8 cellular contexts compared by ENCODE assay signal in the genomic region with DNA sequence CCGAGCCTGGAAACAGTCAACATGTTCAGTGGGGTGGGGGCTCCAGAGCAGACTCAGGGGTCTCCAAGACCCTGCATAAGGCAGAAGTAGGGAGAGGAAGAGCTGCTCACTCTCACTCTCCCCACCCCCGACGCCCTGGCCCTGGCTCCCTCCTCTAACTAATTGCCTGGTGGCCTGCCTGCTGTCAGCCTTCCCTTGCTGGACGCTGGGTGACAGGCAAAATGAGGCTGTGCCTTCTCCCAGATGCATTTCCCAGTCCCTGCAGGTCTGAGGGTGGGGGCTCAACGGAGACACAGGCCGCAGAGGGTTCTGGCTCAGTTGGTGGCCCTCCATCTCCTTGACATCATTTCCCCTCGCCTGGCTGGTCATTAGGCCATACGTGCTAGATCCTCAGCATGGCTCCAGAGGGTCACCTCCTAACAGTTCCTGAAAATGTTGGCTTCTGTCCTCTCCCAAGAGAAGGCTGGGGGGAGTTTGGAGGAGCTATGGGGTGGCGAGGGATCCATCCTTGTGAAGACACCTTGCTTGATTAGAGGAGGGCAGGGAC. TPM values are rescaled to one million over a fixed set of nuclear protein-coding genes. Genes with fewer than 3 reads are reported as not detected.
DNase-seq lines count a peak whose midpoint lies in the region; ATAC-seq and TF ChIP-seq lines count a peak whose summit lies in the region.

No MANE protein-coding gene starts in this region.

- no peak overlapping the region for H3K4ac ChIP-seq in mesendoderm (ENCODE audit: low read depth, low read length)

- no peak overlapping the region for H3K23ac ChIP-seq in mesendoderm (ENCODE audit: low read length)

- no peak overlapping the region for H4K8ac ChIP-seq in mesendoderm (ENCODE audit: low read depth, low read length)

- no peaks in the 10 kb centered on the region; the same call in 1 of the 2 replicates for H3K4me1 ChIP-seq in HEK293 (ENCODE audit: control insufficient read depth, insufficient read depth, low read length)
- H3K4me1 ChIP-seq in breast epithelium: peaks cover 3 to 6% of the 10 kb centered on the region in 2 donors
- H3K4me1 ChIP-seq in mucosa of stomach (ENCODE audit: control insufficient read depth, insufficient read depth, low read length): peaks cover 19% of the 10 kb centered on the region
- H3K4me1 ChIP-seq in mesendoderm (ENCODE audit: control insufficient read depth, low read depth, low read length): no peaks in the 10 kb centered on the region

- POLR2A ChIA-PET in HEK293 (lab: Yijun Ruan, JAX): interaction anchor here (1.7 to 1.8 kb wide), 2 partner anchors 13 to 75 kb away, joined by 4 to 8 read pairs; partner anchors contain the start of gene HEXIM1

- no peak overlapping the region for H2BK15ac ChIP-seq in mesendoderm (replicated peaks; ENCODE audit: low read depth)

- no peaks in the 10 kb centered on the region for H3K79me1 ChIP-seq in mesendoderm (ENCODE audit: low read length)

- H3K4me3 ChIP-seq in HEK293 (ENCODE audit: low read depth, low read length) (no peak overlapping the region), breast epithelium (peak overlapping the region; percentile 70 to 94 (median 71)), mucosa of stomach (ENCODE audit: low read length) (no peak overlapping the region), mesendoderm (ENCODE audit: low read length) (no peak overlapping the region)

- ATAC-seq in HG03521 (IDR thresholded peaks at IDR 0.05; ENCODE audit: unreplicated experiment) (no peak), GM18909 (IDR thresholded peaks at IDR 0.05; ENCODE audit: poor library complexity, unreplicated experiment) (no peak), HG02571 (IDR thresholded peaks at IDR 0.05; ENCODE audit: unreplicated experiment) (no peak)

- TF ChIP-seq POLR2A in breast epithelium (IDR thresholded peaks at IDR 0.05): no peak

- no peak overlapping the region for H4K5ac ChIP-seq in mesendoderm (ENCODE audit: low read length)

- H3K27ac ChIP-seq in HEK293 (ENCODE audit: extremely low read depth, low read depth, low read length) (no peak overlapping the region), breast epithelium (peak overlapping the region in 1 of 2 donors; percentile 94), mesendoderm (ENCODE audit: low read depth, low read length) (no peak overlapping the region)

- H3K36me3 ChIP-seq in HEK293 (ENCODE audit: control insufficient read depth in 2 of 2, insufficient read depth in 1 of 2, low read length in 2 of 2) (no peaks in the 10 kb centered on the region), breast epithelium (no peaks in the 10 kb centered on the region), mucosa of stomach (ENCODE audit: control insufficient read depth, insufficient read depth, low read length) (no peaks in the 10 kb centered on the region), mesendoderm (ENCODE audit: control insufficient read depth, insufficient read depth, low read length) (no peaks in the 10 kb centered on the region)

- H3K4me2 ChIP-seq in mesendoderm (ENCODE audit: low read length): no peak overlapping the region

- H2BK120ac ChIP-seq in mesendoderm (ENCODE audit: low read depth, low read length): no peak overlapping the region

- H3K56ac ChIP-seq in mesendoderm (ENCODE audit: low read length): no peak overlapping the region

- TF ChIP-seq CTCF in HEK293 (tag by site-specific recombination; IDR thresholded peaks at IDR 0.05): no peak
- no peak for TF ChIP-seq CTCF in breast epithelium (IDR thresholded peaks at IDR 0.05)

- CTCF ChIA-PET in HEK293 (lab: Yijun Ruan, JAX): interaction anchor here (0.6 to 10.4 kb wide), 7 partner anchors 10 to 203 kb away, joined by 3 to 192 read pairs (median 4); no protein-coding TSS in a partner anchor

- no peak overlapping the region for H2AK5ac ChIP-seq in mesendoderm (ENCODE audit: low read length)

- DNase-seq in AG08396 (ENCODE audit: low spot score): peak; percentile 8
- DNase-seq in breast epithelium (ENCODE audit: low spot score in 2 of 2): no peak
- DNase-seq in mesendoderm: no peak

- intact Hi-C loops in breast epithelium (cut with DNase I; ENCODE audit: low total_unique reads): loop anchor here (5.0 kb wide), 1 partner anchor 164 kb away; no protein-coding TSS in a partner anchor

- no peaks in the 10 kb centered on the region for H3K79me2 ChIP-seq in mesendoderm (ENCODE audit: control insufficient read depth, insufficient read depth, low read length)

- H3K9me3 ChIP-seq in HEK293 (ENCODE audit: control insufficient read depth, insufficient read depth, low read depth, low read length): no peaks in the 10 kb centered on the region
- no peaks in the 10 kb centered on the region for H3K9me3 ChIP-seq in breast epithelium
- no peaks in the 10 kb centered on the region for H3K9me3 ChIP-seq in mucosa of stomach (ENCODE audit: control insufficient read depth, low read length)

- no peak overlapping the region for H3K18ac ChIP-seq in mesendoderm (ENCODE audit: low read length)

- no CpG with 5 or more reads among the region's 9 CpGs for WGBS in mesendoderm (ENCODE audit: extremely low coverage, insufficient coverage, low lambda C conversion rate)

- H3K9ac ChIP-seq in mucosa of stomach (ENCODE audit: low read length) (peak overlapping the region; percentile 28), mesendoderm (ENCODE audit: low read length) (no peak overlapping the region)

- no peak overlapping the region for H2BK5ac ChIP-seq in mesendoderm (ENCODE audit: low read length)

- H3K27me3 ChIP-seq in breast epithelium (no peaks in the 10 kb centered on the region), mucosa of stomach (ENCODE audit: control insufficient read depth, insufficient read depth, low read length) (peaks cover 32% of the 10 kb centered on the region), mesendoderm (ENCODE audit: insufficient read depth, low read length, poor library complexity) (peaks cover 12% of the 10 kb centered on the region)

TF ChIP-seq in HEK293, 187 proteins besides CTCF, POLR2A, EP300 and RAD21:
- TF ChIP-seq, protein P1, sequence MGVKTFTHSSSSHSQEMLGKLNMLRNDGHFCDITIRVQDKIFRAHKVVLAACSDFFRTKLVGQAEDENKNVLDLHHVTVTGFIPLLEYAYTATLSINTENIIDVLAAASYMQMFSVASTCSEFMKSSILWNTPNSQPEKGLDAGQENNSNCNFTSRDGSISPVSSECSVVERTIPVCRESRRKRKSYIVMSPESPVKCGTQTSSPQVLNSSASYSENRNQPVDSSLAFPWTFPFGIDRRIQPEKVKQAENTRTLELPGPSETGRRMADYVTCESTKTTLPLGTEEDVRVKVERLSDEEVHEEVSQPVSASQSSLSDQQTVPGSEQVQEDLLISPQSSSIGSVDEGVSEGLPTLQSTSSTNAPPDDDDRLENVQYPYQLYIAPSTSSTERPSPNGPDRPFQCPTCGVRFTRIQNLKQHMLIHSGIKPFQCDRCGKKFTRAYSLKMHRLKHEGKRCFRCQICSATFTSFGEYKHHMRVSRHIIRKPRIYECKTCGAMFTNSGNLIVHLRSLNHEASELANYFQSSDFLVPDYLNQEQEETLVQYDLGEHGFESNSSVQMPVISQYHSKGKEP (tag by site-specific recombination; IDR thresholded peaks at IDR 0.05): no peak
- 0 out of 2 replicates have a peak, but pooled peaks have one; percentile 11 for TF ChIP-seq PATZ1 (tag by site-specific recombination; IDR thresholded peaks at IDR 0.05)

RNA-seq across cellular contexts. Expression of gene FMNL1, which starts 1.4 kb away (rescaled TPM):
- total RNA-seq in breast epithelium: 10 to 100 TPM in 2 of 3 donors, 1 to 10 TPM in 1; 9.2 to 31.2 (median 10.8) TPM
- 3.0 TPM for polyA plus RNA-seq in mesendoderm (2013, experiment 1 of 2)
- polyA plus RNA-seq in mesendoderm (2013, experiment 2 of 2): 3.6 TPM

RNA-seq across cellular contexts. Expression of gene SPATA32, which starts 38.8 kb away (rescaled TPM):
- total RNA-seq in breast epithelium: under 1 TPM in 1 of 3 donors, not detected in 2; 0.44 TPM
- polyA plus RNA-seq in mesendoderm (2013, experiment 1 of 2): not detected
- not detected for polyA plus RNA-seq in mesendoderm (2013, experiment 2 of 2)

Comparison
In these comparisons a context has a peak if more than half of its experiments do, and no peak if none do; other contexts are left out.
1. H3K4me3 ChIP-seq: peak in breast epithelium (3 of 3); none in HEK293 (single experiment), mucosa of stomach (single experiment) and mesendoderm (single experiment).